In the genomic region with DNA sequence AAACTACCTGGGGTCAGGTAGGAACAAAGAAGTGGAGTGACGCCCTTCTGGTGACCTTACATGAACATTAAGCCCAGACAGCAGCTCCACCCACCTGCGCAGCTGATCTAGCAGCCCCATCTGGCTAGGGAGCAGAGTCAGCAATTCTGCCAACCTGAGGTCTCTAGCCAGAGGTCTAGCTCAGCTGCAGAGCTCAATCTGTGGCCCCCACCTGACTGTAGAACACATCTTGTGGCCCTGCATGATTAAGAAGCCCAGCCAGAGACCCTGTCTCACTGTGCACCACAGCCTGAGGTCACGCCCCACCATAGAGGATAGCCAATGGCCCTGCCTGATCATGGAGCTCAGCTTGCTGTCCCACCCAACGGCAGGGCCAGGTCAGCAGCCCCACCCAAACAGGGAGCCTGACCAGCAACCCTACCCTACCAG, we compare ENCODE assay signal across 1 cellular context.
A peak's percentile ranks its signal among the peaks of the same experiment; 100 is the strongest.
TF ChIP-seq lines count a peak whose summit lies in the region.

No MANE protein-coding gene starts in this region.

TF ChIP-seq in K562, 482 proteins besides CTCF, POLR2A, EP300 and RAD21 (continued from another document and continues in another):
- TF ChIP-seq CGGBP1 (CRISPR knock-in tag; IDR thresholded peaks at IDR 0.05) = no peak
- TF ChIP-seq SRSF1 (IDR thresholded peaks at IDR 0.05; ENCODE audit: low read depth, low read length) = no peak
- TF ChIP-seq FOXP1 (CRISPR knock-in tag; IDR thresholded peaks at IDR 0.05) = no peak
- TF ChIP-seq HOXB6 (CRISPR knock-in tag; IDR thresholded peaks at IDR 0.05; ENCODE audit: borderline replicate concordance) = no peak
- no peak for TF ChIP-seq MECOM (CRISPR knock-in tag; IDR thresholded peaks at IDR 0.05)
- TF ChIP-seq MYNN (IDR thresholded peaks at IDR 0.05) = no peak
- no peak for TF ChIP-seq MYNN (CRISPR knock-in tag; IDR thresholded peaks at IDR 0.05)
- TF ChIP-seq MAFK (IDR thresholded peaks at IDR 0.05; ENCODE audit: low read length) = peak; percentile 91
- no peak for TF ChIP-seq TSHZ1 (CRISPR knock-in tag; IDR thresholded peaks at IDR 0.05)
- TF ChIP-seq RCOR1 (IDR thresholded peaks at IDR 0.05; ENCODE audit: borderline replicate concordance in 1 of 2, low read depth in 2 of 2, low read length in 2 of 2) = 0 out of 4 replicates have a peak, but pooled peaks of 1 of the 2 experiments have one; percentile 28
- no peak for TF ChIP-seq SMC3 (conservative IDR thresholded peaks at IDR 0.05; ENCODE audit: insufficient read depth, low read depth, low read length)
- TF ChIP-seq RUNX1 (IDR thresholded peaks at IDR 0.05; ENCODE audit: low read depth) = no peak
- no peak for TF ChIP-seq NCOA2 (IDR thresholded peaks at IDR 0.05; ENCODE audit: partially characterized antibody in 2 of 2)
- TF ChIP-seq ZBTB43 (CRISPR knock-in tag; IDR thresholded peaks at IDR 0.05) = no peak
- TF ChIP-seq, protein P1, sequence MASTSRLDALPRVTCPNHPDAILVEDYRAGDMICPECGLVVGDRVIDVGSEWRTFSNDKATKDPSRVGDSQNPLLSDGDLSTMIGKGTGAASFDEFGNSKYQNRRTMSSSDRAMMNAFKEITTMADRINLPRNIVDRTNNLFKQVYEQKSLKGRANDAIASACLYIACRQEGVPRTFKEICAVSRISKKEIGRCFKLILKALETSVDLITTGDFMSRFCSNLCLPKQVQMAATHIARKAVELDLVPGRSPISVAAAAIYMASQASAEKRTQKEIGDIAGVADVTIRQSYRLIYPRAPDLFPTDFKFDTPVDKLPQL (IDR thresholded peaks at IDR 0.05; ENCODE audit: extremely low read depth, insufficient read length) = no peak
- TF ChIP-seq CREBBP (IDR thresholded peaks at IDR 0.05; ENCODE audit: low read depth, low read length) = no peak
- TF ChIP-seq PRDM10 (IDR thresholded peaks at IDR 0.05; ENCODE audit: partially characterized antibody) = no peak
- TF ChIP-seq, protein P2, sequence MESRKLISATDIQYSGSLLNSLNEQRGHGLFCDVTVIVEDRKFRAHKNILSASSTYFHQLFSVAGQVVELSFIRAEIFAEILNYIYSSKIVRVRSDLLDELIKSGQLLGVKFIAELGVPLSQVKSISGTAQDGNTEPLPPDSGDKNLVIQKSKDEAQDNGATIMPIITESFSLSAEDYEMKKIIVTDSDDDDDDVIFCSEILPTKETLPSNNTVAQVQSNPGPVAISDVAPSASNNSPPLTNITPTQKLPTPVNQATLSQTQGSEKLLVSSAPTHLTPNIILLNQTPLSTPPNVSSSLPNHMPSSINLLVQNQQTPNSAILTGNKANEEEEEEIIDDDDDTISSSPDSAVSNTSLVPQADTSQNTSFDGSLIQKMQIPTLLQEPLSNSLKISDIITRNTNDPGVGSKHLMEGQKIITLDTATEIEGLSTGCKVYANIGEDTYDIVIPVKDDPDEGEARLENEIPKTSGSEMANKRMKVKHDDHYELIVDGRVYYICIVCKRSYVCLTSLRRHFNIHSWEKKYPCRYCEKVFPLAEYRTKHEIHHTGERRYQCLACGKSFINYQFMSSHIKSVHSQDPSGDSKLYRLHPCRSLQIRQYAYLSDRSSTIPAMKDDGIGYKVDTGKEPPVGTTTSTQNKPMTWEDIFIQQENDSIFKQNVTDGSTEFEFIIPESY (CRISPR knock-in tag; IDR thresholded peaks at IDR 0.05) = no peak
- TF ChIP-seq RAD51 (IDR thresholded peaks at IDR 0.05; ENCODE audit: borderline replicate concordance, low read depth) = peak; percentile 17; the same call in 1 of the 2 replicates
- TF ChIP-seq ZNF274 (IDR thresholded peaks at IDR 0.05; ENCODE audit: borderline replicate concordance, low read depth, low read length) = no peak
- no peak for TF ChIP-seq RBM17 (IDR thresholded peaks at IDR 0.05; ENCODE audit: borderline replicate concordance, low read depth, low read length)
- no peak for TF ChIP-seq SMAD1 (IDR thresholded peaks at IDR 0.05; ENCODE audit: low read depth, low read length, partially characterized antibody)
- no peak for TF ChIP-seq ARID3B (CRISPR knock-in tag; IDR thresholded peaks at IDR 0.05; ENCODE audit: borderline replicate concordance)
- no peak for TF ChIP-seq MTF1 (CRISPR knock-in tag; IDR thresholded peaks at IDR 0.05; ENCODE audit: borderline replicate concordance)
- TF ChIP-seq NBN (IDR thresholded peaks at IDR 0.05; ENCODE audit: low read depth) = no peak
- no peak for TF ChIP-seq E2F5 (CRISPR knock-in tag; IDR thresholded peaks at IDR 0.05)
- no peak for TF ChIP-seq ZNF785 (CRISPR knock-in tag; IDR thresholded peaks at IDR 0.05)
- TF ChIP-seq POLR2AphosphoS5 (IDR thresholded peaks at IDR 0.05; ENCODE audit: control insufficient read depth, insufficient read depth, low read depth, low read length) = peak; percentile 71
- no peak for TF ChIP-seq ZNF224 (CRISPR knock-in tag; IDR thresholded peaks at IDR 0.05)
- TF ChIP-seq L3MBTL2 (IDR thresholded peaks at IDR 0.05) = no peak
- TF ChIP-seq, protein P3, sequence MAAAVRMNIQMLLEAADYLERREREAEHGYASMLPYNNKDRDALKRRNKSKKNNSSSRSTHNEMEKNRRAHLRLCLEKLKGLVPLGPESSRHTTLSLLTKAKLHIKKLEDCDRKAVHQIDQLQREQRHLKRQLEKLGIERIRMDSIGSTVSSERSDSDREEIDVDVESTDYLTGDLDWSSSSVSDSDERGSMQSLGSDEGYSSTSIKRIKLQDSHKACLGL (CRISPR knock-in tag; IDR thresholded peaks at IDR 0.05; ENCODE audit: borderline replicate concordance, poor library complexity, severe bottlenecking) = no peak
- no peak for TF ChIP-seq ASH1L (IDR thresholded peaks at IDR 0.05; ENCODE audit: borderline replicate concordance, low read depth, partially characterized antibody)
- TF ChIP-seq, protein P4, sequence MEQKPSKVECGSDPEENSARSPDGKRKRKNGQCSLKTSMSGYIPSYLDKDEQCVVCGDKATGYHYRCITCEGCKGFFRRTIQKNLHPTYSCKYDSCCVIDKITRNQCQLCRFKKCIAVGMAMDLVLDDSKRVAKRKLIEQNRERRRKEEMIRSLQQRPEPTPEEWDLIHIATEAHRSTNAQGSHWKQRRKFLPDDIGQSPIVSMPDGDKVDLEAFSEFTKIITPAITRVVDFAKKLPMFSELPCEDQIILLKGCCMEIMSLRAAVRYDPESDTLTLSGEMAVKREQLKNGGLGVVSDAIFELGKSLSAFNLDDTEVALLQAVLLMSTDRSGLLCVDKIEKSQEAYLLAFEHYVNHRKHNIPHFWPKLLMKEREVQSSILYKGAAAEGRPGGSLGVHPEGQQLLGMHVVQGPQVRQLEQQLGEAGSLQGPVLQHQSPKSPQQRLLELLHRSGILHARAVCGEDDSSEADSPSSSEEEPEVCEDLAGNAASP (IDR thresholded peaks at IDR 0.05) = 0 out of 2 replicates have a peak, but pooled peaks have one; percentile 34
- TF ChIP-seq NCOA4 (IDR thresholded peaks at IDR 0.05; ENCODE audit: partially characterized antibody) = no peak
- no peak for TF ChIP-seq SMARCC2 (IDR thresholded peaks at IDR 0.05; ENCODE audit: low read depth)
- no peak for TF ChIP-seq RBM22 (IDR thresholded peaks at IDR 0.05; ENCODE audit: low read depth, low read length, poor library complexity, severe bottlenecking)
- no peak for TF ChIP-seq SRSF3 (IDR thresholded peaks at IDR 0.05; ENCODE audit: insufficient read depth, low read length)
- no peak for TF ChIP-seq NFXL1 (CRISPR knock-in tag; IDR thresholded peaks at IDR 0.05)
- no peak for TF ChIP-seq TSC22D4 (tag; IDR thresholded peaks at IDR 0.05)
- TF ChIP-seq ZNF232 (CRISPR knock-in tag; IDR thresholded peaks at IDR 0.05) = no peak
- no peak for TF ChIP-seq ZNF717 (CRISPR knock-in tag; IDR thresholded peaks at IDR 0.05)
- TF ChIP-seq ZNF140 (CRISPR knock-in tag; IDR thresholded peaks at IDR 0.05) = no peak
- TF ChIP-seq NFE2L1 (tag; IDR thresholded peaks at IDR 0.05; ENCODE audit: borderline replicate concordance, low read depth) = no peak
- TF ChIP-seq SRSF7 (optimal IDR thresholded peaks at IDR 0.05; ENCODE audit: low read depth, low read length) = no peak
- no peak for TF ChIP-seq TEAD1 (CRISPR knock-in tag; IDR thresholded peaks at IDR 0.05)
- TF ChIP-seq ZC3H11A (IDR thresholded peaks at IDR 0.05; ENCODE audit: low read depth, low read length) = no peak
- peak; percentile 98 for TF ChIP-seq C11orf30 (IDR thresholded peaks at IDR 0.05; ENCODE audit: low read depth)
- TF ChIP-seq BDP1 (IDR thresholded peaks at IDR 0.05; ENCODE audit: insufficient read depth, insufficient read length) = no peak
- TF ChIP-seq TCF3 (CRISPR knock-in tag; IDR thresholded peaks at IDR 0.05) = peak; percentile 76
- peak; percentile 99 for TF ChIP-seq ZNF316 (IDR thresholded peaks at IDR 0.05)
- TF ChIP-seq PHF20 (IDR thresholded peaks at IDR 0.05; ENCODE audit: partially characterized antibody) = no peak
- peak; percentile 77 for TF ChIP-seq DACH1 (IDR thresholded peaks at IDR 0.05; ENCODE audit: partially characterized antibody)
- TF ChIP-seq NCOR1 (IDR thresholded peaks at IDR 0.05) = peak; percentile 86
